Comparison of ENCODE assay signal across 10 cellular contexts in the genomic region with DNA sequence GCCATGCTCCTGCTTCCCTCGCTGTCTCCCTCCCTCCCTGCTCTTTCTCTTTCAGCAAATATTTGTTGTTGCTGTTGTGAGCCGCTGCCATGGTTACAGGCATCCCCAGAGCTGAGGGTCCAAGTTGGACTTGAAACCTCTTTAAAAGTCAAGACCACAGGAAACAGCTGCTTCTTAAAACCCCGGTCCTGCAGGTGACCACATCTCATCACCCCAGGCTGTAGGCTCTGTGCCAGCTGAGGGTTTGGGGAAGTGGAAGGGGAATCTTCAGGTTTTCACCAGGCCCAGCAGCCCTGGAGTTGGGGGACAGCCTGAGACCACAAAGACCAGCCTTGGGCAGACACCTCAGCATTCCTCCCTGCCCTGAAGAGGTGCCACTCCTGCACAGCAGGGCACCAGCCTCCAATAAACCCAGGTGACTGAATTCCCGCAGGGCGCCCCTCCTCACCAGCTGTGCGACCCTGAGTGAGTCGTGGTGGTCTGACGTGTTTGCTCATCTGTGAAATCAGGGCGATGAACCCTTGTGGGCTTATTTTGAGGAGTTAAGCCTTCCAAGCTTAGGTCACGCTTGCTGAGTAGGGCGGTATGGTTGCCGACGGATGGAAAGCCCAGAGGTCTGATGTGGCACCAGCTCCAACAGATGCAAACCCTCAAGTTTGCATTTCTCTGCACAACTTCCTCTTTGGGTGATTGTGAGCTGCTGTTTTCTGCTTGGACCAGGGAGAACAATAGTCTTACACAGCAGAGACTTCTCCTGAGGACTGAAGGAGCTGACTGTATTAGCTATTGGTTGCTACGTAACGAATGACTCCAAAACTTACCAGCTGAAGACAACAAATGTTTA. TPM values are rescaled to one million over a fixed set of nuclear protein-coding genes. Genes with fewer than 3 reads are reported as not detected.
DNase-seq lines count a peak whose midpoint lies in the region; ATAC-seq and TF ChIP-seq lines count a peak whose summit lies in the region.
"Had no signal": no experiment of that assay in that cellular context is flagged by ENCODE, and none has a peak within 500 bp of the region (broad histone marks: within the 10 kb centered on the region; RNA-seq: fewer than 3 reads in every experiment).

No MANE protein-coding gene starts in this region.

- intact Hi-C loops in ascending aorta (cut with DNase I) = loop anchor here (10.0 kb wide), 1 partner anchor 57 kb away; no protein-coding TSS in a partner anchor

- H3K27me3 ChIP-seq in OCI-LY3 (ENCODE audit: low read depth, low read length) = no peaks in the 10 kb centered on the region
- no peaks in the 10 kb centered on the region for H3K27me3 ChIP-seq in suprapubic skin
- H3K27me3 ChIP-seq in ascending aorta = no peaks in the 10 kb centered on the region
- H3K27me3 ChIP-seq: colonic mucosa had no signal

- no peak for TF ChIP-seq CTCF in OCI-LY3 (IDR thresholded peaks at IDR 0.05; ENCODE audit: low read depth, low read length)
- no peak for TF ChIP-seq CTCF in suprapubic skin (IDR thresholded peaks at IDR 0.05)
- TF ChIP-seq CTCF in ascending aorta (IDR thresholded peaks at IDR 0.05) = no peak

- H3K27ac ChIP-seq in OCI-LY3 (ENCODE audit: low read length) (peak overlapping the region; percentile 97), suprapubic skin (no peak overlapping the region), ascending aorta (no peak overlapping the region)
- H3K27ac ChIP-seq: colonic mucosa, SJSA1 had no signal

- DNase-seq in CD1c-positive myeloid dendritic cell (ENCODE audit: extremely low spot score) (peak; percentile 2), NCI-H1436 treated with DMSO at 0.1 percent for 48 hours (lab: John Stamatoyannopoulos, UW) (no peak), suprapubic skin (ENCODE audit: low spot score in 2 of 2) (no peak), ascending aorta (ENCODE audit: low spot score in 2 of 2) (no peak)
- DNase-seq in activated effector memory CD4-positive, alpha-beta T cell treated with anti-CD3 and anti-CD28 coated beads, Interleukin-2, amount 50 U/mL, for 16 hours = no peak
- DNase-seq: colonic mucosa had no signal

- TF ChIP-seq POLR2A in suprapubic skin (IDR thresholded peaks at IDR 0.05) = no peak

- no peak for TF ChIP-seq EP300 in suprapubic skin (IDR thresholded peaks at IDR 0.05)

- no peak overlapping the region for H2AFZ ChIP-seq in OCI-LY3 (ENCODE audit: low read depth, low read length)

- peak overlapping the region; percentile 70 for H3K9ac ChIP-seq in OCI-LY3 (ENCODE audit: low read length)

- H3K4me3 ChIP-seq in OCI-LY3 (ENCODE audit: low read length) (peak overlapping the region; percentile 70), suprapubic skin (no peak overlapping the region), ascending aorta (no peak overlapping the region)
- H3K4me3 ChIP-seq: colonic mucosa, SJSA1 had no signal

- H3K36me3 ChIP-seq in OCI-LY3 (replicated peaks; ENCODE audit: low read depth, low read length) (peaks cover 8% of the 10 kb centered on the region), suprapubic skin (no peaks in the 10 kb centered on the region), ascending aorta (no peaks in the 10 kb centered on the region)
- H3K36me3 ChIP-seq: colonic mucosa, SJSA1 had no signal

- peak; percentile 76 for ATAC-seq in GM19328 (IDR thresholded peaks at IDR 0.05; ENCODE audit: unreplicated experiment)
- peak; percentile 64 for ATAC-seq in HG03097 (IDR thresholded peaks at IDR 0.05; ENCODE audit: low FRiP score, unreplicated experiment)

- H3K9me3 ChIP-seq in OCI-LY3 (ENCODE audit: insufficient read depth, low read length) (peaks cover 10% of the 10 kb centered on the region; the same call in 1 of the 2 replicates), suprapubic skin (peaks cover 7% of the 10 kb centered on the region), ascending aorta (peaks cover 0 to 5% of the 10 kb centered on the region in 2 donors)
- H3K9me3 ChIP-seq: colonic mucosa had no signal

- H4K20me1 ChIP-seq in OCI-LY3 (ENCODE audit: insufficient read depth, low read length) = no peaks in the 10 kb centered on the region

- H3K79me2 ChIP-seq in OCI-LY3 (ENCODE audit: low read length) = no peaks in the 10 kb centered on the region

- peaks cover 55% of the 10 kb centered on the region for H3K4me1 ChIP-seq in OCI-LY3 (ENCODE audit: low read length)
- H3K4me1 ChIP-seq in suprapubic skin = no peaks in the 10 kb centered on the region
- H3K4me1 ChIP-seq in ascending aorta = no peaks in the 10 kb centered on the region
- H3K4me1 ChIP-seq: colonic mucosa, SJSA1 had no signal

- 38% methylated on average over 5 of the region's 15 CpGs for WGBS in suprapubic skin

- peak overlapping the region; percentile 96 for H3K4me2 ChIP-seq in OCI-LY3 (ENCODE audit: low read length)

RNA-seq across cellular contexts. Expression of a gene that starts 24.8 kb away (rescaled TPM):
- 10 to 100 TPM in 1 of 4 donors, 1 to 10 TPM in 3; 4.3 to 13.7 (median 8.6) TPM for total RNA-seq in suprapubic skin
- 44.2 TPM for total RNA-seq in ascending aorta
